ENCODE assay signal across 8 cellular contexts in genomic region chr17:77325537-77325825, GRCh38.
DNase-seq lines count a peak whose midpoint lies in the region; ATAC-seq and TF ChIP-seq lines count a peak whose summit lies in the region.

No MANE protein-coding gene starts in this region.

- no peak for TF ChIP-seq EP300 in tibial nerve (IDR thresholded peaks at IDR 0.05)

- H3K4me3 ChIP-seq in AG04449 (ENCODE audit: low read depth, low read length) (peak overlapping the region; percentile 27), fibroblast of pulmonary artery (replicated peaks; ENCODE audit: low read depth, low read length) (peak overlapping the region; percentile 10), tibial nerve (no peak overlapping the region), lower leg skin (ENCODE audit: low read depth, poor library complexity, severe bottlenecking) (no peak overlapping the region)

- ATAC-seq in GM19351 (IDR thresholded peaks at IDR 0.05; ENCODE audit: unreplicated experiment) (peak; percentile 31), HG03460 (IDR thresholded peaks at IDR 0.05; ENCODE audit: unreplicated experiment) (peak; percentile 7)

- H3K27ac ChIP-seq in tibial nerve: peak overlapping the region; percentile 66 to 97 (median 91)

- DNase-seq in AG04449 (ENCODE audit: low read depth, low spot score) (no peak), fibroblast of pulmonary artery (ENCODE audit: low read depth) (no peak), tibial nerve (ENCODE audit: low spot score in 2 of 2) (no peak), HPDE6-E6E7 (ENCODE audit: extremely low spot score) (no peak), AG08395 (ENCODE audit: low spot score) (no peak), lower leg skin (ENCODE audit: low spot score in 2 of 2) (no peak)

- TF ChIP-seq CTCF in AG04449 (IDR thresholded peaks at IDR 0.05; ENCODE audit: insufficient read depth, low read length, missing control alignments): no peak
- no peak for TF ChIP-seq CTCF in fibroblast of pulmonary artery (IDR thresholded peaks at IDR 0.05; ENCODE audit: low read length, missing control alignments)
- TF ChIP-seq CTCF in tibial nerve (IDR thresholded peaks at IDR 0.05): peak in 1 of 5 experiments; percentile 7
- TF ChIP-seq CTCF in lower leg skin (IDR thresholded peaks at IDR 0.05): no peak

- H3K36me3 ChIP-seq in tibial nerve: no peaks in the 10 kb centered on the region

- intact Hi-C loops in lower leg skin (cut with DNase I; ENCODE audit: low total_unique reads): no loop called here

- peaks cover 0 to 99% (median 65%) of the 10 kb centered on the region in 4 donors for H3K4me1 ChIP-seq in tibial nerve

- TF ChIP-seq POLR2A in tibial nerve (IDR thresholded peaks at IDR 0.05) (peak in 1 of 2 donors; percentile 4), lower leg skin (IDR thresholded peaks at IDR 0.05) (no peak)

- CTCF ChIA-PET in AG04449 (lab: Yijun Ruan, JAX): interaction anchor here (0.7 to 1.4 kb wide), 10 partner anchors 75 to 183 kb away, joined by 3 to 9 read pairs (median 3); no protein-coding TSS in a partner anchor

- H3K27me3 ChIP-seq in tibial nerve: no peaks in the 10 kb centered on the region

- POLR2A ChIA-PET in AG04449 (lab: Yijun Ruan, JAX): interaction anchor here (0.7 to 1.5 kb wide), 11 partner anchors 28 to 125 kb away, joined by 3 to 6 read pairs (median 3); no protein-coding TSS in a partner anchor

- WGBS in tibial nerve, 2 donors: 59 to 61% methylated on average over 7 of the region's 7 CpGs
- WGBS in lower leg skin, 2 donors: 34 to 51% methylated on average over 7 of the region's 7 CpGs

- H3K9me3 ChIP-seq in tibial nerve: no peaks in the 10 kb centered on the region

Comparison
In these comparisons a context has a peak if more than half of its experiments do, and no peak if none do; other contexts are left out.
1. H3K4me3 ChIP-seq: peak in AG04449 (single experiment) and fibroblast of pulmonary artery (single experiment); none in tibial nerve (0 of 4) and lower leg skin (single experiment).